Comparison of ENCODE assay signal across 11 cellular contexts in the genomic region with DNA sequence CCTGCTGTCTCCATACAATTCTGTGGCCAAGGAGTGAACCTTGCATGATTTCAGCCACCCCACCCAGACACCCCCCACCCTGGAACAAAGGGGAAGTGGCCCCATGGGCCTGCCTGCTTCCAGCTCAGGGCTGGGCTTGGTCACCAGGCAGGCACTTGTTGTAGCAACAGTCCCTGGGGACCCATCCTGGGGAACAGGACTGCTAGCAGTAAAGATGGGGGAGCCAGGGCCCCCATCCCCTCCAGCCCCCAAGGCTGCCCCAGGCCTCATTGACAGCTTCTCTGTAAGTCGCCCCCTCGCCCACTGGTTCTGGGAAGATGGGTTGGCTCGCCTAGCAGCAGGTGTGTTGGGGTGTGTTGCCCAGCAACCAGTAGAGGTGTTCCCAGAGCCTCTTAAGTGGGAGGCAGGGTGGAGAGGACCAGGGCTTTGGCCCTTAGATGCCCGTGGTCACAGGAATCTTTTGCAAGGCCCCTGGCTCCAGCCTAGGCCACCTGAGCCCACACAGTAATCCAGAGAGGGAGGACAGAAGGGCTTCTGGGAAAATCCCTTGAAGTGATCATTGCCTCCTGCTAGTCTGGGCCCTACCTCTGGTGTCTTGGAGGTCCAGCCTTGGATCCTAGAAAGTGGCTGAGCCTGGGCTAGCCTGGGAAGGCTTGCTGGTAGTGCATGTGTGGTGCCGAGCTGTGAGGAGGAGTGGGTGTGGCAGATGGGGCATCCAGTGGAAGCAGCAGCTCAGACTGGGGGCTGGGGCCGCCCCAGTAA. TPM values are rescaled to one million over a fixed set of nuclear protein-coding genes. Genes with fewer than 3 reads are reported as not detected.
DNase-seq lines count a peak whose midpoint lies in the region; ATAC-seq and TF ChIP-seq lines count a peak whose summit lies in the region.
"Had no signal": no experiment of that assay in that cellular context is flagged by ENCODE, and none has a peak within 500 bp of the region (broad histone marks: within the 10 kb centered on the region; RNA-seq: fewer than 3 reads in every experiment).

No MANE protein-coding gene starts in this region.

- TF ChIP-seq POLR2A in transverse colon (IDR thresholded peaks at IDR 0.05), result no peak

- H4K20me1 ChIP-seq in SK-N-SH (ENCODE audit: insufficient read depth), result no peaks in the 10 kb centered on the region

- H3K36me3 ChIP-seq in SK-N-SH (replicated peaks in 1 of 2; ENCODE audit: control insufficient read depth in 1 of 2, insufficient read depth in 2 of 2, low read length in 1 of 2) (no peaks in the 10 kb centered on the region), left ventricle myocardium inferior (no peaks in the 10 kb centered on the region), transverse colon (no peaks in the 10 kb centered on the region)
- H3K36me3 ChIP-seq: neutrophil had no signal

- H3K9me3 ChIP-seq in SK-N-SH (no peaks in the 10 kb centered on the region), left ventricle myocardium inferior (replicated peaks) (no peaks in the 10 kb centered on the region), transverse colon (no peaks in the 10 kb centered on the region)
- H3K9me3 ChIP-seq: neutrophil had no signal

- no peaks in the 10 kb centered on the region for H3F3A ChIP-seq in SK-N-SH (replicated peaks; ENCODE audit: insufficient read depth)

- H3K27ac ChIP-seq in SK-N-SH (ENCODE audit: low read depth in 2 of 2, low read length in 1 of 2) (peak overlapping the region; percentile 39 to 80), left ventricle myocardium inferior (replicated peaks) (peak overlapping the region; percentile 86), transverse colon (peak overlapping the region; percentile 36 to 56 (median 44))
- H3K27ac ChIP-seq: neutrophil had no signal

- POLR2A ChIA-PET in SK-N-SH (lab: Yijun Ruan, JAX), result no interaction called here

- H2AFZ ChIP-seq in SK-N-SH (ENCODE audit: low read depth), result no peak overlapping the region

- H3K4me3 ChIP-seq in SK-N-SH (ENCODE audit: low read depth in 2 of 2, low read length in 1 of 2) (no peak overlapping the region), left ventricle myocardium inferior (peak overlapping the region; percentile 27), transverse colon (no peak overlapping the region)

- H3K4me1 ChIP-seq in SK-N-SH (ENCODE audit: control insufficient read depth in 1 of 2, insufficient read depth in 2 of 2, low read depth in 1 of 2, low read length in 1 of 2) (peaks cover 13 to 50% of the 10 kb centered on the region in 2 experiments; a peak in 3 of 4 replicates), left ventricle myocardium inferior (peaks cover 61% of the 10 kb centered on the region), transverse colon (peaks cover 0 to 23% (median 3%) of the 10 kb centered on the region in 4 donors)

- TF ChIP-seq RAD21 in SK-N-SH (IDR thresholded peaks at IDR 0.05; ENCODE audit: low read length), result no peak

- intact Hi-C loops in left ventricle myocardium inferior (cut with micrococcal nuclease) (no loop called here), transverse colon (cut with DNase I; ENCODE audit: low total_unique reads) (no loop called here)

- no peaks in the 10 kb centered on the region for H3K9me2 ChIP-seq in SK-N-SH

- no peak for TF ChIP-seq CTCF in SK-N-SH (IDR thresholded peaks at IDR 0.05)
- no peak for TF ChIP-seq CTCF in left ventricle myocardium inferior (IDR thresholded peaks at IDR 0.05; ENCODE audit: borderline replicate concordance)
- TF ChIP-seq CTCF in transverse colon (IDR thresholded peaks at IDR 0.05), result no peak

- no peak; the same call in 2 of the 3 replicates for ATAC-seq in SK-N-SH treated with all-trans-retinoic acid at 6 μM for 48 hours
- no peak for ATAC-seq in GM18868 (IDR thresholded peaks at IDR 0.05; ENCODE audit: unreplicated experiment)
- ATAC-seq in GM21723 (IDR thresholded peaks at IDR 0.05; ENCODE audit: unreplicated experiment), result no peak

- DNase-seq in SK-N-SH (no peak), NOMO-1 treated with dmso at 0.1 percent for 144 hours (lab: John Stamatoyannopoulos, UW; ENCODE audit: unreplicated experiment) (peak; percentile 34), left ventricle myocardium inferior (peak; percentile 54), transverse colon (no peak)
- DNase-seq in activated CD8-positive, alpha-beta memory T cell treated with anti-CD3 and anti-CD28 coated beads, Interleukin-2, amount 50 U/mL, for 48 hours, result no peak
- DNase-seq: C1 segment of cervical spinal cord; stimulated activated naive CD4-positive, alpha-beta T cell treated with Interleukin-2 at 50 U/mL for 16 hours had no signal

- 100% methylated on average over 1 of the region's 6 CpGs for WGBS in SK-N-SH (ENCODE audit: low lambda C conversion rate)
- 82 to 100% methylated on average over 1 to 6 of the region's 6 CpGs for WGBS in transverse colon (ENCODE audit: low coverage in 1 of 2), 2 donors

- H3K79me2 ChIP-seq in SK-N-SH (ENCODE audit: insufficient read depth), result no peaks in the 10 kb centered on the region

- peak overlapping the region; percentile 74; the same call in 1 of the 2 replicates for H3K4me2 ChIP-seq in SK-N-SH

- H3K9ac ChIP-seq in SK-N-SH, result peak overlapping the region; percentile 52; the same call in 1 of the 2 replicates

- TF ChIP-seq EP300 in SK-N-SH (IDR thresholded peaks at IDR 0.05; ENCODE audit: borderline replicate concordance in 1 of 2, low read depth in 1 of 2, low read length in 1 of 2) (no peak), transverse colon (IDR thresholded peaks at IDR 0.05; ENCODE audit: low read depth) (no peak)

- in situ Hi-C loops in transverse colon (cut with MboI; ENCODE audit: low pct_ligation_motif_present in 1 of 4, low pct_unique_long_range_greater_than_20kb in 1 of 4, low sequenced_read_pairs in 3 of 4), result loop anchor here in 2 of 4 donors (25.0 kb wide), 3 partner anchors 181 to 381 kb away; a partner anchor contains a TSS

- CTCF ChIA-PET in SK-N-SH (lab: Yijun Ruan, JAX), result interaction anchor here (5.8 to 18.6 kb wide), 3 partner anchors 8 to 345 kb away, joined by 64 to 339 read pairs (median 265); no protein-coding TSS in a partner anchor

- H3K27me3 ChIP-seq in SK-N-SH (ENCODE audit: insufficient read depth) (no peaks in the 10 kb centered on the region), left ventricle myocardium inferior (ENCODE audit: low read depth) (peaks cover 4% of the 10 kb centered on the region), transverse colon (no peaks in the 10 kb centered on the region)

TF ChIP-seq in SK-N-SH, 30 proteins besides CTCF, POLR2A, EP300 and RAD21 (continues in another document):
- TF ChIP-seq, protein P1, sequence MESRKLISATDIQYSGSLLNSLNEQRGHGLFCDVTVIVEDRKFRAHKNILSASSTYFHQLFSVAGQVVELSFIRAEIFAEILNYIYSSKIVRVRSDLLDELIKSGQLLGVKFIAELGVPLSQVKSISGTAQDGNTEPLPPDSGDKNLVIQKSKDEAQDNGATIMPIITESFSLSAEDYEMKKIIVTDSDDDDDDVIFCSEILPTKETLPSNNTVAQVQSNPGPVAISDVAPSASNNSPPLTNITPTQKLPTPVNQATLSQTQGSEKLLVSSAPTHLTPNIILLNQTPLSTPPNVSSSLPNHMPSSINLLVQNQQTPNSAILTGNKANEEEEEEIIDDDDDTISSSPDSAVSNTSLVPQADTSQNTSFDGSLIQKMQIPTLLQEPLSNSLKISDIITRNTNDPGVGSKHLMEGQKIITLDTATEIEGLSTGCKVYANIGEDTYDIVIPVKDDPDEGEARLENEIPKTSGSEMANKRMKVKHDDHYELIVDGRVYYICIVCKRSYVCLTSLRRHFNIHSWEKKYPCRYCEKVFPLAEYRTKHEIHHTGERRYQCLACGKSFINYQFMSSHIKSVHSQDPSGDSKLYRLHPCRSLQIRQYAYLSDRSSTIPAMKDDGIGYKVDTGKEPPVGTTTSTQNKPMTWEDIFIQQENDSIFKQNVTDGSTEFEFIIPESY (IDR thresholded peaks at IDR 0.05; ENCODE audit: borderline replicate concordance, low read depth), result no peak
- no peak for TF ChIP-seq MXI1 (IDR thresholded peaks at IDR 0.05; ENCODE audit: low read depth, low read length)
- TF ChIP-seq SMC3 (IDR thresholded peaks at IDR 0.05; ENCODE audit: low read depth, low read length), result no peak
- no peak for TF ChIP-seq ELF1 (IDR thresholded peaks at IDR 0.05)
- no peak for TF ChIP-seq TAF1 (IDR thresholded peaks at IDR 0.05; ENCODE audit: borderline replicate concordance, low read depth, low read length)
- TF ChIP-seq JUND (IDR thresholded peaks at IDR 0.05), result no peak

TF ChIP-seq in SK-N-SH treated with all-trans-retinoic acid at 6 μM for 48 hours, 23 proteins besides CTCF, POLR2A, EP300 and RAD21:
- no peak for TF ChIP-seq ZNF8 (CRISPR knock-in tag; IDR thresholded peaks at IDR 0.05)
- no peak for TF ChIP-seq TCF4 (CRISPR knock-in tag; IDR thresholded peaks at IDR 0.05; ENCODE audit: borderline replicate concordance)
- no peak for TF ChIP-seq OSR1 (CRISPR knock-in tag; IDR thresholded peaks at IDR 0.05)
- no peak for TF ChIP-seq BACH2 (CRISPR knock-in tag; IDR thresholded peaks at IDR 0.05; ENCODE audit: borderline replicate concordance)
- TF ChIP-seq, protein P2, sequence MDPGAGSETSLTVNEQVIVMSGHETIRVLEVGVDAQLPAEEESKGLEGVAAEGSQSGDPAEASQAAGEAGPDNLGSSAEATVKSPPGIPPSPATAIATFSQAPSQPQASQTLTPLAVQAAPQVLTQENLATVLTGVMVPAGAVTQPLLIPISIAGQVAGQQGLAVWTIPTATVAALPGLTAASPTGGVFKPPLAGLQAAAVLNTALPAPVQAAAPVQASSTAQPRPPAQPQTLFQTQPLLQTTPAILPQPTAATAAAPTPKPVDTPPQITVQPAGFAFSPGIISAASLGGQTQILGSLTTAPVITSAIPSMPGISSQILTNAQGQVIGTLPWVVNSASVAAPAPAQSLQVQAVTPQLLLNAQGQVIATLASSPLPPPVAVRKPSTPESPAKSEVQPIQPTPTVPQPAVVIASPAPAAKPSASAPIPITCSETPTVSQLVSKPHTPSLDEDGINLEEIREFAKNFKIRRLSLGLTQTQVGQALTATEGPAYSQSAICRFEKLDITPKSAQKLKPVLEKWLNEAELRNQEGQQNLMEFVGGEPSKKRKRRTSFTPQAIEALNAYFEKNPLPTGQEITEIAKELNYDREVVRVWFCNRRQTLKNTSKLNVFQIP (CRISPR knock-in tag; IDR thresholded peaks at IDR 0.05; ENCODE audit: borderline replicate concordance, low read depth), result no peak
TF ChIP-seq in SK-N-SH treated with all-trans-retinoic acid at 6 μM for 48 hours: peak in this region for 0.

RNA-seq across cellular contexts. Expression of a gene that starts 48.9 kb away (rescaled TPM):
- polyA plus RNA-seq in SK-N-SH (2012; rRNA removed), result 0.08 TPM in 1 of 2 replicates, not detected in the other
- polyA plus RNA-seq in SK-N-SH (2012; cell fraction: cytosol; rRNA removed), result 0.03 TPM in 1 of 2 replicates, not detected in the other
- not detected in 2 replicates for polyA plus RNA-seq in SK-N-SH (2012; cell fraction: nucleus; rRNA removed)
- total RNA-seq in left ventricle myocardium inferior (0.27 TPM), transverse colon (under 1 TPM in 2 of 4 donors, not detected in 2; 0.40 to 0.79 TPM)

Comparison
In these comparisons a context has a peak if more than half of its experiments do, and no peak if none do; other contexts are left out.
1. DNase-seq: peak in NOMO-1 treated with dmso at 0.1 percent for 144 hours (single experiment) and left ventricle myocardium inferior (single experiment); none in SK-N-SH (single experiment), transverse colon (single experiment) and activated CD8-positive, alpha-beta memory T cell treated with anti-CD3 and anti-CD28 coated beads, Interleukin-2, amount 50 U/mL, for 48 hours (single experiment).
2. Peak in every context shown above with its lines, with median percentiles within 50 percentile points of each other: H3K27ac ChIP-seq.